14 cellular contexts compared by ENCODE assay signal in the genomic region with DNA sequence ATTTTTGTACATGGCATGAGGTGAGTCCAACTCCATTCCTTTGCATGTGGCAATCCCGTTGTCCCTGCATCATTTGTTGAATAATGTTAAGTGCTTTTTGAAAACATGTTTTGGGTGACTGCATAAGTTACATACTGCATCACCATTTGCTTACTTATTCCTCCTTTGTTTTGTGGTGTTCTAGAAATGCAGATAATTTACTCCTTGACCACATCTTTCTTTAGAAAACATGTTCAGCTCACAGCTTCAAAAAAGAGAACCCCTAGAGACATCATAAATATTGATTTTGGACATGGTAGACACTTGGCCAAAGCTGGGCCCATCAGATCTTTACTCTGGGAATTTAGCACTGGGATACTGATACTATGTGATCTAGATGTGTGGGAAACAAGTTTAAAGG.
"Had no signal": no experiment of that assay in that cellular context is flagged by ENCODE, and none has a peak within 500 bp of the region (broad histone marks: within the 10 kb centered on the region; RNA-seq: fewer than 3 reads in every experiment).

No MANE protein-coding gene starts in this region.

- H3K27me3 ChIP-seq: sigmoid colon had no signal

- ATAC-seq: activated CD8-positive, alpha-beta memory T cell treated with anti-CD3 and anti-CD28 coated beads, Interleukin-2, amount 10 ng/mL, durations not matched to agents 7 days and 5 days; effector memory CD8-positive, alpha-beta T cell had no signal

- H3K36me3 ChIP-seq: sigmoid colon had no signal

- H3K4me3 ChIP-seq: sigmoid colon had no signal

- H3K4me1 ChIP-seq: sigmoid colon had no signal

- H3K27ac ChIP-seq: epithelial cell of prostate, sigmoid colon had no signal

- DNase-seq: activated CD4-positive, alpha-beta T cell treated with anti-CD3 and anti-CD28 coated beads for 1 hour; activated CD4-positive, alpha-beta T cell treated with anti-CD3 and anti-CD28 coated beads, Interleukin-2, amount 50 U/mL, for 48 hours; activated CD8-positive, alpha-beta memory T cell treated with anti-CD3 and anti-CD28 coated beads, Interleukin-2, amount 10 ng/mL, durations not matched to agents 7 days and 5 days; activated effector memory CD4-positive, alpha-beta T cell treated with anti-CD3 and anti-CD28 coated beads, Interleukin-2, amount 50 U/mL, for 16 hours; activated T-cell treated with anti-CD3 and anti-CD28 coated beads, Interleukin-2, amount 50 U/mL, for 24 hours; anterior cingulate cortex; effector memory CD8-positive, alpha-beta T cell; foreskin melanocyte; head of caudate nucleus; sigmoid colon; stimulated activated CD4-positive, alpha-beta T cell treated with anti-CD3 and anti-CD28 coated beads, Interleukin-4, amount 100 ng/mL, for 1 hour; stimulated activated CD8-positive, alpha-beta memory T cell treated with anti-CD3 and anti-CD28 coated beads, Interleukin-4, amount 100 ng/mL, for 48 hours; stimulated activated naive CD8-positive, alpha-beta T cell treated with anti-CD3 and anti-CD28 coated beads, Interleukin-15, Interleukin-2, amounts not matched to agents 100 U/mL and 50 U/mL, for 24 hours had no signal
